ENCODE assay signal across 23 cellular contexts in the genomic region with DNA sequence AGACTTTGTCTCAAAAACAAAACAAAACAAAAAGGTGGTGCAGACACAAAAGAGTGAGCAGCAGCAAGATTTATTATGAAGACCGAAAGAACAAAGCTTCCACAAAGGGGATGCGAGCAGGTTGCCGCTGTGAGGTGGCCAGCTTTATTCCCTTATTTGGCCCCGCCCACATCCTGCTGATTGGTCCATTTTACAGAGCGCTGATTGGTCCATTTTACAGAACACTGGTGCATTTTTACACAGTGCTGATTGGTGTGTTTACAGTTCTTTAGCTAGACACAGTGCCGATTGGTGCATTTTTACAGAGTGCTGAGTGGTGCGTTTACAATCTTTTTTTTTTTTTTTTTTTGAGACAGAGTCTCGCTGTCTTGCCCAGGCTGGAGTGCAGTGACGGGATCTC.
"Had no signal": no experiment of that assay in that cellular context is flagged by ENCODE, and none has a peak within 500 bp of the region (broad histone marks: within the 10 kb centered on the region; RNA-seq: fewer than 3 reads in every experiment).

No MANE protein-coding gene starts in this region.

- H3K36me3 ChIP-seq: colonic mucosa, lower lobe of right lung, prostate gland, right atrium auricular region, sigmoid colon, thoracic aorta, tibial nerve, upper lobe of left lung had no signal

- H3K4me1 Mint-ChIP-seq: naive thymus-derived CD8-positive, alpha-beta T cell; stimulated activated effector memory CD8-positive, alpha-beta T cell treated with anti-CD3 and anti-CD28 coated beads, Interleukin-12 subunit alpha, Interleukin-12 subunit beta, amount 100 ng/mL, for 72 hours had no signal

- H3K27me3 ChIP-seq: colonic mucosa, right atrium auricular region, sigmoid colon, tibial nerve, upper lobe of left lung had no signal

- H3K4me3 ChIP-seq: colonic mucosa, lower lobe of right lung, prostate gland, right atrium auricular region, sigmoid colon, thoracic aorta, tibial nerve, upper lobe of left lung had no signal

- H3K36me3 Mint-ChIP-seq: naive thymus-derived CD8-positive, alpha-beta T cell; stimulated activated effector memory CD8-positive, alpha-beta T cell treated with anti-CD3 and anti-CD28 coated beads, Interleukin-12 subunit alpha, Interleukin-12 subunit beta, amount 100 ng/mL, for 72 hours had no signal

- H3K4me3 Mint-ChIP-seq: naive thymus-derived CD8-positive, alpha-beta T cell; nephron progenitor cell; stimulated activated effector memory CD8-positive, alpha-beta T cell treated with anti-CD3 and anti-CD28 coated beads, Interleukin-12 subunit alpha, Interleukin-12 subunit beta, amount 100 ng/mL, for 72 hours had no signal

- DNase-seq: colonic mucosa; dermis blood vessel endothelial cell; effector memory CD4-positive, alpha-beta T cell; head of caudate nucleus; left ventricle myocardium superior; lower lobe of right lung; naive thymus-derived CD8-positive, alpha-beta T cell; nephron progenitor cell; nucleus accumbens; sigmoid colon; stimulated activated CD4-positive, alpha-beta T cell treated with anti-CD3 and anti-CD28 coated beads, Interleukin-2, amount 100 ng/mL, for 24 hours; stimulated activated CD4-positive, alpha-beta T cell treated with anti-CD3 and anti-CD28 coated beads, Interleukin-4, amount 100 ng/mL, for 24 hours; stimulated activated naive CD4-positive, alpha-beta T cell treated with Interleukin-2 at 50 U/mL for 16 hours; upper lobe of left lung had no signal

- H3K4me1 ChIP-seq: colonic mucosa, lower lobe of right lung, prostate gland, right atrium auricular region, sigmoid colon, tibial nerve, upper lobe of left lung had no signal

- ATAC-seq: left ventricle myocardium superior; lower lobe of right lung; naive thymus-derived CD8-positive, alpha-beta T cell; stimulated activated effector memory CD8-positive, alpha-beta T cell treated with anti-CD3 and anti-CD28 coated beads, Interleukin-12 subunit alpha, Interleukin-12 subunit beta, amount 100 ng/mL, for 72 hours had no signal

- H3K9me3 ChIP-seq: colonic mucosa, lower lobe of right lung, prostate gland, right atrium auricular region, sigmoid colon, thoracic aorta, tibial nerve, upper lobe of left lung had no signal

- H3K27ac Mint-ChIP-seq: naive thymus-derived CD8-positive, alpha-beta T cell; nephron progenitor cell; stimulated activated effector memory CD8-positive, alpha-beta T cell treated with anti-CD3 and anti-CD28 coated beads, Interleukin-12 subunit alpha, Interleukin-12 subunit beta, amount 100 ng/mL, for 72 hours had no signal

- H3K27ac ChIP-seq: colonic mucosa, lower lobe of right lung, prostate gland, right atrium auricular region, sigmoid colon, thoracic aorta, tibial nerve, upper lobe of left lung had no signal

- H3K9me3 Mint-ChIP-seq: naive thymus-derived CD8-positive, alpha-beta T cell; stimulated activated effector memory CD8-positive, alpha-beta T cell treated with anti-CD3 and anti-CD28 coated beads, Interleukin-12 subunit alpha, Interleukin-12 subunit beta, amount 100 ng/mL, for 72 hours had no signal

- FAIRE-seq: endometrium, frontal cortex, keratinocyte, urothelium cell line had no signal
